In genomic region chr20:10132391-10132790, GRCh38 we compare ENCODE assay signal across 13 cellular contexts.
DNase-seq lines count a peak whose midpoint lies in the region; ATAC-seq and TF ChIP-seq lines count a peak whose summit lies in the region.
"Had no signal": no experiment of that assay in that cellular context is flagged by ENCODE, and none has a peak within 500 bp of the region (broad histone marks: within the 10 kb centered on the region; RNA-seq: fewer than 3 reads in every experiment).

No MANE protein-coding gene starts in this region.

- H3K27ac ChIP-seq in angular gyrus (ENCODE audit: low read depth, low read length) (peak overlapping the region; percentile 65), testis (peak overlapping the region in 1 of 2 donors; percentile 36)
- H3K27ac ChIP-seq: Peyer's patch, SJCRH30 had no signal

- H3K4me1 Mint-ChIP-seq in activated CD8-positive, alpha-beta T cell treated with anti-CD3 and anti-CD28 coated beads, Interleukin-2, amount 10 ng/mL, durations not matched to agents 7 days and 5 days (ENCODE audit: low read depth) = no peaks in the 10 kb centered on the region

- POLR2A ChIA-PET in activated CD8-positive, alpha-beta T cell treated with anti-CD3 and anti-CD28 coated beads, Interleukin-2, amount 10 ng/mL, durations not matched to agents 7 days and 5 days (lab: Charles Lee) = no interaction called here

- no peaks in the 10 kb centered on the region for H3K36me3 ChIP-seq in testis (ENCODE audit: low read depth, missing control alignments)
- H3K36me3 ChIP-seq: Peyer's patch, SJCRH30 had no signal

- no peaks in the 10 kb centered on the region for H3K9me3 ChIP-seq in testis
- H3K9me3 ChIP-seq: Peyer's patch, SJCRH30 had no signal

- no peak overlapping the region for H3K4me3 ChIP-seq in testis
- H3K4me3 ChIP-seq: Peyer's patch, SJCRH30 had no signal

- no peak for TF ChIP-seq POLR2A in testis (IDR thresholded peaks at IDR 0.05)

- intact Hi-C loops in testis (cut with DNase I; ENCODE audit: low total_unique reads) = no loop called here

- no peak for ATAC-seq in activated CD8-positive, alpha-beta T cell treated with anti-CD3 and anti-CD28 coated beads, Interleukin-2, amount 10 ng/mL, durations not matched to agents 7 days and 5 days

- no peaks in the 10 kb centered on the region for H3K9me3 Mint-ChIP-seq in activated CD8-positive, alpha-beta T cell treated with anti-CD3 and anti-CD28 coated beads, Interleukin-2, amount 10 ng/mL, durations not matched to agents 7 days and 5 days (ENCODE audit: insufficient read depth)

- peak; percentile 72 for DNase-seq in NCI-H2171 treated with DMSO at 0.1 percent for 48 hours (lab: John Stamatoyannopoulos, UW)
- DNase-seq in NCI-H2171 (lab: John Stamatoyannopoulos, UW) = no peak
- peak; percentile 75 for DNase-seq in islet precursor cell
- no peak for DNase-seq in testis
- no peak for DNase-seq in activated CD8-positive, alpha-beta T cell treated with anti-CD3 and anti-CD28 coated beads, Interleukin-2, amount 10 ng/mL, durations not matched to agents 7 days and 5 days
- DNase-seq in HuH-7.5 (ENCODE audit: low spot score) = no peak
- DNase-seq in NOMO-1 treated with dmso at 0.1 percent for 144 hours (lab: John Stamatoyannopoulos, UW; ENCODE audit: unreplicated experiment) = no peak
- DNase-seq: 8988T, KBM-7, MV-4-11, Peyer's patch, SJCRH30 had no signal

- no peak for TF ChIP-seq CTCF in testis (IDR thresholded peaks at IDR 0.05)

- H3K4me1 ChIP-seq in testis = peaks cover 13% of the 10 kb centered on the region
- H3K4me1 ChIP-seq: Peyer's patch, SJCRH30 had no signal

- CTCF ChIA-PET in activated CD8-positive, alpha-beta T cell treated with anti-CD3 and anti-CD28 coated beads, Interleukin-2, amount 10 ng/mL, durations not matched to agents 7 days and 5 days (lab: Charles Lee) = no interaction called here

- no peaks in the 10 kb centered on the region for H3K36me3 Mint-ChIP-seq in activated CD8-positive, alpha-beta T cell treated with anti-CD3 and anti-CD28 coated beads, Interleukin-2, amount 10 ng/mL, durations not matched to agents 7 days and 5 days (ENCODE audit: low read depth)

- no peaks in the 10 kb centered on the region for H3K27me3 Mint-ChIP-seq in activated CD8-positive, alpha-beta T cell treated with anti-CD3 and anti-CD28 coated beads, Interleukin-2, amount 10 ng/mL, durations not matched to agents 7 days and 5 days (ENCODE audit: low read depth)

- no peak overlapping the region for H3K4me3 Mint-ChIP-seq in activated CD8-positive, alpha-beta T cell treated with anti-CD3 and anti-CD28 coated beads, Interleukin-2, amount 10 ng/mL, durations not matched to agents 7 days and 5 days

- no peaks in the 10 kb centered on the region for H3K27me3 ChIP-seq in testis
- H3K27me3 ChIP-seq: Peyer's patch had no signal

- H3K27ac Mint-ChIP-seq in activated CD8-positive, alpha-beta T cell treated with anti-CD3 and anti-CD28 coated beads, Interleukin-2, amount 10 ng/mL, durations not matched to agents 7 days and 5 days = no peak overlapping the region

- WGBS in testis, 2 donors = 54 to 66% methylated on average over 7 of the region's 7 CpGs

Comparison
In these comparisons a context has a peak if more than half of its experiments do, and no peak if none do; other contexts are left out.
1. DNase-seq: peak in NCI-H2171 treated with DMSO at 0.1 percent for 48 hours (single experiment) and islet precursor cell (single experiment); none in NCI-H2171 (single experiment), testis (single experiment), activated CD8-positive, alpha-beta T cell treated with anti-CD3 and anti-CD28 coated beads, Interleukin-2, amount 10 ng/mL, durations not matched to agents 7 days and 5 days (single experiment), HuH-7.5 (single experiment) and NOMO-1 treated with dmso at 0.1 percent for 144 hours (single experiment).